8 cellular contexts compared by ENCODE assay signal in the genomic region with DNA sequence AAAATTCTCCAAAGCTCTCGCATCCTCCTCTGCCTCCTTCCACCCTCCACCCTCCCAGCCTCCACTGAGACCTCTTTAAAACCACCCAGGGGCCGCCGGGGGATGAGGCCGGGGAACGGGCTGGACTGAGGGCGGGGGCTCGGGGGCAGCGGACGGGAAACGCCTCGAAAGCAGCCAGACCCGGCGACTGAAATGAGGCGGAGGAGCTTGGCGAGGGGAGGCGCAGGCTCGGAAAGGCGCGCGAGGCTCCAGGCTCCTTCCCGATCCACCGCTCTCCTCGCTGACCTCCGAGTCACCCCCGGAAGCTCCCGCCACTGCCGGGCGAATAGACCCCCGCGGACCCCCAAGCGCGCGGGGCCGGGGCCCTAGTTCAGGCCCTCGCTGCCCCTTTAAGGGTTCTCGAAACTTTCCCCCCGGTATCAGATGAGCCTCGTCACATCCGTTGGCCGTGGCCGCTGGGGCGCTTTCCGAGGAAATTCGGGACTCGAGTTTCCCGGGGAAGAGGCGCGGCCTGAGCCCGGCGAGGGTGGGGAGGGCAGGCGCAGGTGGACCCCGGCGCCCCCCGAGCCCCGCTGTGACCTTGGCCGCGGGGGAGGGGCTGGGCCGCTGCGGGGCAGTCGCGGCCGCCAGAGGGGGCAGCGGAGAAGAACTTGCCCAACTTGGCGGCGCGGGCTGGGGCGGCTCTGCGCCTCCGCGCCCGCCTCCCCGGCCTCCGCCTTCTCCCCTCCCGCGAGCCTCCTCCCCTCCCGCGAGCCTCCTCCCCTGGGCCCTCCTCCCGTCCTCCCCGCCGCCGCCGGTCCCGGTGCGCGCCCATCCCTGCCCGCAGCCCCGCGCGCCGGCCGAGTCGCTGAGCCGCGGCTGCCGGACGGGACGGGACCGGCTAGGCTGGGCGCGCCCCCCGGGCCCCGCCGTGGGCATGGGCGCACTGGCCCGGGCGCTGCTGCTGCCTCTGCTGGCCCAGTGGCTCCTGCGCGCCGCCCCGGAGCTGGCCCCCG.
DNase-seq lines count a peak whose midpoint lies in the region; ATAC-seq lines count a peak whose summit lies in the region.

BACE2 (plus strand) TSS at position 813 of the 995 bp plus-strand sequence; CDS start at position 917, 104 bp downstream.

- peaks cover 22% of the 10 kb centered on the region for H3K4me1 ChIP-seq in muscle layer of colon (ENCODE audit: insufficient read depth, low read length)

- H3K27ac Mint-ChIP-seq in stimulated activated naive CD8-positive, alpha-beta T cell treated with anti-CD3 and anti-CD28 coated beads, Interleukin-15, amount 100 ng/mL, for 72 hours, result peak within 1 kb of the TSS in 1 of 2 donors; percentile 37

- peak; percentile 88 for ATAC-seq in stimulated activated naive CD8-positive, alpha-beta T cell treated with anti-CD3 and anti-CD28 coated beads, Interleukin-15, amount 100 ng/mL, for 72 hours

- peak within 1 kb of the TSS; percentile 99 for H3K27ac ChIP-seq in muscle layer of colon (ENCODE audit: low read depth, low read length)

- H3K9me3 ChIP-seq in muscle layer of colon (ENCODE audit: low read length), result no peaks in the 10 kb centered on the region

- H3K27me3 Mint-ChIP-seq in stimulated activated naive CD8-positive, alpha-beta T cell treated with anti-CD3 and anti-CD28 coated beads, Interleukin-15, amount 100 ng/mL, for 72 hours, result peaks cover 66% of the 10 kb centered on the region

- H3K4me3 ChIP-seq in muscle layer of colon (ENCODE audit: low read depth in 1 of 2, low read length in 2 of 2), result peak within 1 kb of the TSS; percentile 62 to 81

- peak within 1 kb of the TSS; percentile 68 to 81 for H3K4me3 Mint-ChIP-seq in stimulated activated naive CD8-positive, alpha-beta T cell treated with anti-CD3 and anti-CD28 coated beads, Interleukin-15, amount 100 ng/mL, for 72 hours

- peak; percentile 93 for DNase-seq in AG20443 (ENCODE audit: low spot score)
- peak; percentile 34 for DNase-seq in GM19238 (ENCODE audit: insufficient read length, low spot score)
- peak; percentile 71 for DNase-seq in NCI-H2196 treated with DMSO at 0.1 percent for 48 hours (lab: John Stamatoyannopoulos, UW; ENCODE audit: unreplicated experiment)
- peak; percentile 27 for DNase-seq in activated T-cell treated with anti-CD3 and anti-CD28 coated beads, Interleukin-2, amount 50 U/mL, for 1 hour
- DNase-seq in fibroblast of gingiva (ENCODE audit: low read depth), result peak; percentile 71
- peak; percentile 48 to 60 for DNase-seq in stimulated activated naive CD8-positive, alpha-beta T cell treated with anti-CD3 and anti-CD28 coated beads, Interleukin-15, amount 100 ng/mL, for 72 hours
- no peak for DNase-seq in HCEC 1CT

- peak within 1 kb of the TSS; percentile 58 for H3K9ac ChIP-seq in muscle layer of colon (ENCODE audit: low read length)

- H3K27me3 ChIP-seq in muscle layer of colon (ENCODE audit: control insufficient read depth in 1 of 2, insufficient read depth in 2 of 2, low read length in 2 of 2), result no peaks in the 10 kb centered on the region

- H3K36me3 ChIP-seq in muscle layer of colon (ENCODE audit: insufficient read depth, low read length), result no peaks in the 10 kb centered on the region

- H3K9me3 Mint-ChIP-seq in stimulated activated naive CD8-positive, alpha-beta T cell treated with anti-CD3 and anti-CD28 coated beads, Interleukin-15, amount 100 ng/mL, for 72 hours, result no peaks in the 10 kb centered on the region

- H3K4me1 Mint-ChIP-seq in stimulated activated naive CD8-positive, alpha-beta T cell treated with anti-CD3 and anti-CD28 coated beads, Interleukin-15, amount 100 ng/mL, for 72 hours, result peaks cover 10% of the 10 kb centered on the region
